17 cellular contexts compared by ENCODE assay signal in genomic region chrX:32150141-32150540, GRCh38.
DNase-seq lines count a peak whose midpoint lies in the region; ATAC-seq lines count a peak whose summit lies in the region.
"Had no signal": no experiment of that assay in that cellular context is flagged by ENCODE, and none has a peak within 500 bp of the region (broad histone marks: within the 10 kb centered on the region; RNA-seq: fewer than 3 reads in every experiment).

No MANE protein-coding gene starts in this region.

- intact Hi-C loops in Right ventricle myocardium superior (cut with DNase I), result no loop called here
- intact Hi-C loops in left cardiac atrium (cut with DNase I), result no loop called here

- in situ Hi-C loops in G401 (cut with HindIII; ENCODE audit: low sequenced_read_pairs), result no loop called here

- peak; percentile 90 for ATAC-seq in Right ventricle myocardium superior (ENCODE audit: poor library complexity)
- no peak for ATAC-seq in left cardiac atrium
- no peak for ATAC-seq in HG02885 (IDR thresholded peaks at IDR 0.05; ENCODE audit: poor library complexity, unreplicated experiment)
- no peak for ATAC-seq in GM19395 (IDR thresholded peaks at IDR 0.05; ENCODE audit: unreplicated experiment)
- no peak for ATAC-seq in HG02938 (IDR thresholded peaks at IDR 0.05; ENCODE audit: unreplicated experiment)
- ATAC-seq: A549, GM23338 had no signal

- DNase-seq in Right ventricle myocardium superior (no peak), left cardiac atrium (no peak), G401 (ENCODE audit: low spot score) (peak; percentile 45), cerebellar cortex (ENCODE audit: low spot score) (peak; percentile 27), myocyte (ENCODE audit: low read depth) (peak; percentile 1)
- DNase-seq: 8988T; Calu3; CD4-positive, alpha-beta memory T cell; COR-L47; DMS53; DMS79 treated with DMSO at 0.1 percent for 48 hours; HFFc6 had no signal

Comparison
In these comparisons a context has a peak if more than half of its experiments do, and no peak if none do; other contexts are left out.
1. DNase-seq: peak in G401 (single experiment), cerebellar cortex (single experiment) and myocyte (single experiment); none in Right ventricle myocardium superior (single experiment) and left cardiac atrium (single experiment).